Comparison of ENCODE assay signal across 9 cellular contexts in the genomic region with DNA sequence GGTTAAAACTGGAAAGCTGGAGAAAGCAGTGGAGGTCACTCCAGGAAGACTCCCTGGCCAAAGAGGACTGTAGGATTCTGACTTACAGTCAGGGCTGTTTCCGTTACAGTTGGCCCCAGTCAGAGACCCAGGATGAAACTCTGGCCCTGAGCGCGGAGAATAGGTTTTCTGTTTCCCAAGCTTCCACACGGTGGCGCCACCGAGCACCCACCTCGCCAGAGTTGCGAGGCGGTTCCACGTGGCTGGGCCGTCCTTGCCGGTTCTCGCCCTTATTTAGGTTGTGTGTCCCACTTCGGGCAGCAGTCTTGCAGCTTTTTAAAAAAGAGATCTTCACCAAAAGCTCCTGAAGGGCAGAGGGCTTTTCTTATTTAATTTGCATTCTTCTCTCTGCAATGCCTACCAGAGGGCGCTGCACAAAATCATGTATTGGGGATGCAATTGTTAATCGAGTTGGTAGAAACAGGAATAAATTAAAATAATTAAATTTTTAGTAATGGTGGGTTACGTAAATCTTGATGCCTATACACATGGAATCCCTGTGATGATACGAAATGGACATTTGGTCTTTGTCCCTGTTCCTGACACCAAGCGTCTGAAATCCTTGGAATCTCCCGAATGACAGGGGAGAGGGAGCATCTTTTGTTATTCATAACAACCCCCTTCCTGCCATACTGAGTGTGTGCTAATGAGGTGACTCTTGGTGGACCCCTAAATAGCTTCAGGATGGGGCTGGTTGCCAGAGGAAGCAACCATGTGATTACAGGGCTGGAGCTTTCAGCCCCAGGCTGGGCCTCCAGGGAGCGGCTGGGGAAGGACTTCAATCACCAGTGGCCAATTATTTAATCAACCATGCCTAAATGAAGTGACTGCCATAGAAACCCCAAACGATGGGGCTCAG. TPM values are rescaled to one million over a fixed set of nuclear protein-coding genes. Genes with fewer than 3 reads are reported as not detected.
A peak's percentile ranks its signal among the peaks of the same experiment; 100 is the strongest.
DNase-seq lines count a peak whose midpoint lies in the region; ATAC-seq lines count a peak whose summit lies in the region.
"Had no signal": no experiment of that assay in that cellular context is flagged by ENCODE, and none has a peak within 500 bp of the region (broad histone marks: within the 10 kb centered on the region; RNA-seq: fewer than 3 reads in every experiment).

No MANE protein-coding gene starts in this region.

- H3K4me3 ChIP-seq in H7 (ENCODE audit: insufficient read depth, low read depth, low read length): no peak overlapping the region
- H3K4me3 ChIP-seq in adipocyte (ENCODE audit: low read length): no peak overlapping the region

- no peaks in the 10 kb centered on the region for H3K9me3 ChIP-seq in adipocyte (ENCODE audit: control insufficient read depth, low read length)

- H3K4me1 ChIP-seq in adipocyte (ENCODE audit: control insufficient read depth, insufficient read depth, low read length): no peaks in the 10 kb centered on the region

- H3K27me3 ChIP-seq in H7 (ENCODE audit: control insufficient read depth, insufficient read depth, low read length) (no peaks in the 10 kb centered on the region), adipocyte (replicated peaks; ENCODE audit: control insufficient read depth, insufficient read depth, low read length) (peaks cover 6% of the 10 kb centered on the region)

- H3K9ac ChIP-seq in adipocyte (ENCODE audit: low read length): no peak overlapping the region

- DNase-seq in AG08396 (ENCODE audit: low spot score) (peak; percentile 69), H7 (peak; percentile 85), SW480 (ENCODE audit: low spot score) (peak; percentile 4), adipocyte (ENCODE audit: low read depth) (peak; percentile 54), iPS DF 4.7 (ENCODE audit: extremely low read depth, low spot score) (peak; percentile 28), NCI-H510A (lab: John Stamatoyannopoulos, UW) (no peak)
- DNase-seq in stimulated activated CD4-positive, alpha-beta T cell treated with anti-CD3 and anti-CD28 coated beads, Interleukin-1b, Interleukin-23, amount 100 ng/mL, for 4 hours (ENCODE audit: low read depth in 2 of 2): peak; percentile 54 to 60

- no peak for ATAC-seq in HG03565 (IDR thresholded peaks at IDR 0.05; ENCODE audit: unreplicated experiment)

- H3K36me3 ChIP-seq in H7 (replicated peaks; ENCODE audit: control insufficient read depth, insufficient read depth, low read length) (no peaks in the 10 kb centered on the region), adipocyte (ENCODE audit: control insufficient read depth, insufficient read depth, low read length, severe bottlenecking) (no peaks in the 10 kb centered on the region)

RNA-seq across cellular contexts. Expression of a gene that starts 5.5 kb away (rescaled TPM):
- not detected in 2 replicates for total RNA-seq in H7 (2014; rRNA removed; shearing (Covaris generic))
- total RNA-seq: skeletal muscle tissue had no signal

RNA-seq across cellular contexts. Expression of a gene that starts 49.7 kb away (rescaled TPM):
- not detected in 2 replicates for total RNA-seq in H7 (2014; rRNA removed; shearing (Covaris generic))
- total RNA-seq: skeletal muscle tissue had no signal
